In the genomic region with DNA sequence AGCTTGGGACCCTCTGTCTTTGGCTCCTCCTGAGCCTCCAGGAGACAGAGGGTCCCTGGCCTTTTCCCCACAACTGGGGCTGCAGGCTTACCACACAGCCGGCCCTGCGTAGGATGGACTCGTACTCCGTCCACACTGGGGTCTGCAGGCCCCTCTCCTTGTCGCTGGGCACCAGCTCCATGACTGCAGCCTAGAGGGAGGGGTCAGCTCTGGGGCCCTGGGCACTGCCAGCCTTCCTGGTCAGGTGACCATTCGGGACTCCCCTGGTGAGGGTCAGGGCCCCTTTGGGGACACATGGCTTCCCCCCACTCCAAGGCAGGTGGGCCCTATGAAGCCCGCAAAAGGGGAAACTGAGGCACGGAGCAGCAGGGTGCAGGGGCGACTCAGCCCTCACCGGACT, we compare ENCODE assay signal across 9 cellular contexts. TPM values are rescaled to one million over a fixed set of nuclear protein-coding genes. Genes with fewer than 3 reads are reported as not detected.
DNase-seq lines count a peak whose midpoint lies in the region; ATAC-seq and TF ChIP-seq lines count a peak whose summit lies in the region.
"Had no signal": no experiment of that assay in that cellular context is flagged by ENCODE, and none has a peak within 500 bp of the region (broad histone marks: within the 10 kb centered on the region; RNA-seq: fewer than 3 reads in every experiment).

No MANE protein-coding gene starts in this region.

- no peaks in the 10 kb centered on the region for H3K27me3 ChIP-seq in Caco-2 (replicated peaks; ENCODE audit: control insufficient read depth, insufficient read depth, low read length)
- no peaks in the 10 kb centered on the region for H3K27me3 ChIP-seq in PC-9 (ENCODE audit: insufficient read depth, low read depth)
- peaks cover 0 to 17% (median 0%) of the 10 kb centered on the region in 4 donors for H3K27me3 ChIP-seq in esophagus squamous epithelium
- peaks cover 0 to 8% (median 0%) of the 10 kb centered on the region in 3 donors for H3K27me3 ChIP-seq in psoas muscle (ENCODE audit: insufficient read depth in 3 of 3, low read length in 2 of 3)

- no peaks in the 10 kb centered on the region for H3K9me3 ChIP-seq in Caco-2
- H3K9me3 ChIP-seq in PC-9 (ENCODE audit: insufficient read depth, low read depth) = no peaks in the 10 kb centered on the region
- H3K9me3 ChIP-seq in esophagus squamous epithelium = peaks cover 0 to 5% (median 0%) of the 10 kb centered on the region in 3 donors
- H3K9me3 ChIP-seq in psoas muscle = no peaks in the 10 kb centered on the region

- no peaks in the 10 kb centered on the region for H3K9me3 Mint-ChIP-seq in Caco-2 (ENCODE audit: unreplicated experiment)

- intact Hi-C loops in Caco-2 (cut with micrococcal nuclease; ENCODE audit: unreplicated experiment) (loop anchor here (2.0 kb wide), 1 partner anchor 16 kb away; the partner anchor contains the start of gene ECHS1), PC-9 (cut with micrococcal nuclease; ENCODE audit: unreplicated experiment) (no loop called here), esophagus squamous epithelium (cut with DNase I) (no loop called here), psoas muscle (cut with DNase I) (no loop called here)

- H3K4me1 Mint-ChIP-seq in Caco-2 (ENCODE audit: low read depth, unreplicated experiment) = peaks cover 19% of the 10 kb centered on the region

- H3K27ac ChIP-seq in PC-9 = no peak overlapping the region
- H3K27ac ChIP-seq in esophagus squamous epithelium = no peak overlapping the region
- H3K27ac ChIP-seq in psoas muscle = no peak overlapping the region

- peaks cover 26% of the 10 kb centered on the region for H3K36me3 Mint-ChIP-seq in Caco-2 (ENCODE audit: insufficient read depth, unreplicated experiment)

- POLR2A ChIA-PET in Caco-2 (lab: Charles Lee) = interaction anchor here (1.9 kb wide), 1 partner anchor 8 kb away, joined by 14 read pairs; no protein-coding TSS in a partner anchor
- POLR2A ChIA-PET in PC-9 (lab: Charles Lee; ENCODE audit: unreplicated experiment) = no interaction called here

- no peak for TF ChIP-seq POLR2A in esophagus squamous epithelium (IDR thresholded peaks at IDR 0.05)

- H3K4me3 Mint-ChIP-seq in Caco-2 (ENCODE audit: unreplicated experiment) = peak overlapping the region; percentile 81

- BruUV-seq in Caco-2 (replicated peaks; lab: Mats Ljungman, UMichigan) (TSS peak; percentile 16), PC-9 (replicated peaks; lab: Mats Ljungman, UMichigan) (TSS peak; percentile 20)

- no peaks in the 10 kb centered on the region for H3K27me3 Mint-ChIP-seq in Caco-2 (ENCODE audit: insufficient read depth, unreplicated experiment)

- TF ChIP-seq CTCF in Caco-2 (IDR thresholded peaks at IDR 0.05; ENCODE audit: insufficient read depth in 1 of 2, low read depth in 1 of 2, low read length in 1 of 2, severe bottlenecking in 1 of 2, unreplicated experiment in 1 of 2) = no peak
- TF ChIP-seq CTCF in PC-9 (conservative IDR thresholded peaks at IDR 0.05) = no peak
- TF ChIP-seq CTCF in esophagus squamous epithelium (IDR thresholded peaks at IDR 0.05) = no peak
- TF ChIP-seq CTCF in psoas muscle (IDR thresholded peaks at IDR 0.05) = no peak

- H3K27ac Mint-ChIP-seq in Caco-2 (ENCODE audit: unreplicated experiment) = peak overlapping the region; percentile 77

- H3K4me2 ChIP-seq in PC-9 = peak overlapping the region; percentile 82

- H3K4me3 ChIP-seq in Caco-2 (ENCODE audit: low read depth, low read length) = peak overlapping the region; percentile 62
- peak overlapping the region; percentile 63 for H3K4me3 ChIP-seq in PC-9
- H3K4me3 ChIP-seq in esophagus squamous epithelium = peak overlapping the region in 3 of 4 donors; percentile 49 to 83 (median 64)
- peak overlapping the region; percentile 79 for H3K4me3 ChIP-seq in psoas muscle

- no peaks in the 10 kb centered on the region for H3K9me2 ChIP-seq in PC-9 (ENCODE audit: insufficient read depth)

- CTCF ChIA-PET in Caco-2 (lab: Charles Lee) (no interaction called here), PC-9 (lab: Charles Lee) (no interaction called here)

- H3K79me2 ChIP-seq in PC-9 (ENCODE audit: low read depth) = no peaks in the 10 kb centered on the region

- H3K4me1 ChIP-seq in Caco-2 (peaks cover 39% of the 10 kb centered on the region), PC-9 (replicated peaks; ENCODE audit: insufficient read depth) (no peaks in the 10 kb centered on the region), esophagus squamous epithelium (peaks cover 10 to 37% (median 13%) of the 10 kb centered on the region in 3 donors), psoas muscle (peaks cover 4% of the 10 kb centered on the region)

- WGBS in esophagus squamous epithelium, 2 donors = no CpG with 5 or more reads among the region's 10 CpGs
- 78 to 91% (median 79%) methylated on average over 8 to 10 of the region's 10 CpGs for WGBS in psoas muscle, 3 donors

- no peak overlapping the region for H2AFZ ChIP-seq in PC-9

- H3F3A ChIP-seq in PC-9 (ENCODE audit: insufficient read depth, low read depth) = no peaks in the 10 kb centered on the region

- 0 out of 2 replicates have a peak, but pooled peaks cover 5% of the 10 kb centered on the region for H3K36me3 ChIP-seq in Caco-2 (ENCODE audit: control insufficient read depth, insufficient read depth, low read length)
- H3K36me3 ChIP-seq in PC-9 (ENCODE audit: low read depth) = no peaks in the 10 kb centered on the region
- peaks cover 0 to 3% (median 0%) of the 10 kb centered on the region in 3 donors for H3K36me3 ChIP-seq in esophagus squamous epithelium
- H3K36me3 ChIP-seq in psoas muscle (ENCODE audit: insufficient read depth in 1 of 2, low read depth in 1 of 2) = peaks cover 0 to under 1% of the 10 kb centered on the region in 2 donors

- no peak for DNase-seq in Caco-2
- no peak for DNase-seq in PC-9
- no peak for DNase-seq in esophagus squamous epithelium (lab: John Stamatoyannopoulos, UW)
- peak in 1 of 2 donors; percentile 53 for DNase-seq in psoas muscle
- DNase-seq in middle frontal gyrus (ENCODE audit: extremely low spot score, low spot score) = no peak
- DNase-seq in COR-L47 (lab: John Stamatoyannopoulos, UW) = no peak
- no peak for DNase-seq in DMS 273 (lab: John Stamatoyannopoulos, UW; ENCODE audit: unreplicated experiment)

- no peak for ATAC-seq in psoas muscle
- ATAC-seq in HG02981 (IDR thresholded peaks at IDR 0.05; ENCODE audit: unreplicated experiment) = no peak

- no peaks in the 10 kb centered on the region for H4K20me1 ChIP-seq in PC-9 (ENCODE audit: insufficient read depth)

RNA-seq across cellular contexts. Expression of gene FUOM, which starts 1.3 kb away (rescaled TPM):
- total RNA-seq in Caco-2 (2022) = 108 and 119 TPM in 2 replicates
- 7.4 and 12.5 TPM in 2 replicates for total RNA-seq in PC-9 (2021)
- 10 to 100 TPM in 2 of 4 donors, 1 to 10 TPM in 2; 6.7 to 17.7 (median 12.5) TPM for total RNA-seq in esophagus squamous epithelium
- total RNA-seq in psoas muscle = 1 to 10 TPM; 3.0 to 6.7 (median 4.5) TPM
- 1 to 10 TPM; 5.4 to 9.1 (median 8.6) TPM for polyA plus RNA-seq in psoas muscle

RNA-seq across cellular contexts. Expression of gene PRAP1, which starts 9.4 kb away (rescaled TPM):
- total RNA-seq in Caco-2 (2022) (0.34 TPM in 1 of 2 replicates, not detected in the other), PC-9 (2021) (not detected in 2 replicates), esophagus squamous epithelium (not detected), psoas muscle (not detected)
- under 1 TPM in 2 of 3 donors, not detected in 1; 0.14 to 0.64 TPM for polyA plus RNA-seq in psoas muscle
- total RNA-seq: T-helper 2 cell treated with Interferon-gamma antibody and Interleukin-4, amounts not matched to agents 100 ng/mL and 5 ng/mL, for 36 hours had no signal

RNA-seq across cellular contexts. Expression of gene ECHS1, which starts 16.6 kb away (rescaled TPM):
- total RNA-seq in Caco-2 (2022) (232 and 247 TPM in 2 replicates), PC-9 (2021) (86.6 and 90.7 TPM in 2 replicates), esophagus squamous epithelium (100 to 1,000 TPM in 2 of 4 donors, 10 to 100 TPM in 2; 75.0 to 115 (median 99.2) TPM), psoas muscle (100 to 1,000 TPM in 3 of 4 donors, 10 to 100 TPM in 1; 83.2 to 151 (median 120) TPM)
- 100 to 1,000 TPM; 107 to 131 (median 123) TPM for polyA plus RNA-seq in psoas muscle

RNA-seq across cellular contexts. Expression of gene CALY, which starts 19.9 kb away (rescaled TPM):
- total RNA-seq in Caco-2 (2022) (not detected in 2 replicates), PC-9 (2021) (not detected in 2 replicates), esophagus squamous epithelium (not detected), psoas muscle (not detected)
- under 1 TPM in 1 of 3 donors, not detected in 2; 0.05 TPM for polyA plus RNA-seq in psoas muscle
- total RNA-seq: T-helper 2 cell treated with Interferon-gamma antibody and Interleukin-4, amounts not matched to agents 100 ng/mL and 5 ng/mL, for 36 hours had no signal

RNA-seq across cellular contexts. Expression of gene PAOX, which starts 22.5 kb away (rescaled TPM):
- 6.7 and 7.3 TPM in 2 replicates for total RNA-seq in Caco-2 (2022)
- total RNA-seq in PC-9 (2021) = 5.7 and 9.5 TPM in 2 replicates
- 10 to 100 TPM; 11.5 to 16.6 (median 15.9) TPM for total RNA-seq in esophagus squamous epithelium
- total RNA-seq in psoas muscle = 1 to 10 TPM; 3.1 to 5.2 (median 3.4) TPM
- 1 to 10 TPM; 2.4 to 4.1 (median 3.6) TPM for polyA plus RNA-seq in psoas muscle
